Comparison of ENCODE assay signal across 15 cellular contexts in genomic region chr16:6600167-6600566, GRCh38.
DNase-seq lines count a peak whose midpoint lies in the region; ATAC-seq and TF ChIP-seq lines count a peak whose summit lies in the region.
"Had no signal": no experiment of that assay in that cellular context is flagged by ENCODE, and none has a peak within 500 bp of the region (broad histone marks: within the 10 kb centered on the region; RNA-seq: fewer than 3 reads in every experiment).

No MANE protein-coding gene starts in this region.

- no peak for TF ChIP-seq POLR2A in gastroesophageal sphincter (IDR thresholded peaks at IDR 0.05)

- H3K9me3 ChIP-seq in SK-N-SH (no peaks in the 10 kb centered on the region), neural cell (ENCODE audit: low read length) (no peaks in the 10 kb centered on the region), gastroesophageal sphincter (no peaks in the 10 kb centered on the region)
- H3K9me3 ChIP-seq: BLaER1 treated with 17β-estradiol and CSF1 and Interleukin-3, amounts not matched to agents 10 nM and 100 nM had no signal

- no peak overlapping the region for H3K4me3 ChIP-seq in SK-N-SH (ENCODE audit: low read depth in 2 of 2, low read length in 1 of 2)
- H3K4me3 ChIP-seq in neural cell (ENCODE audit: low read length), result peak overlapping the region; percentile 44
- no peak overlapping the region for H3K4me3 ChIP-seq in gastroesophageal sphincter
- H3K4me3 ChIP-seq: BLaER1 treated with 17β-estradiol and CSF1 and Interleukin-3, amounts not matched to agents 10 nM and 100 nM had no signal

- H2AFZ ChIP-seq in SK-N-SH (ENCODE audit: low read depth), result no peak overlapping the region
- no peak overlapping the region for H2AFZ ChIP-seq in neural cell (ENCODE audit: low read depth, low read length)

- H3K4me1 ChIP-seq in SK-N-SH (ENCODE audit: control insufficient read depth in 1 of 2, insufficient read depth in 2 of 2, low read depth in 1 of 2, low read length in 1 of 2) (no peaks in the 10 kb centered on the region; a peak in 1 of 4 replicates), gastroesophageal sphincter (no peaks in the 10 kb centered on the region)

- POLR2A ChIA-PET in SK-N-SH (lab: Yijun Ruan, JAX), result no interaction called here

- CTCF ChIA-PET in SK-N-SH (lab: Yijun Ruan, JAX), result interaction anchor here (0.6 to 1.5 kb wide), 5 partner anchors 26 to 720 kb away, joined by 3 to 5 read pairs (median 3); no protein-coding TSS in a partner anchor

- no peak overlapping the region for H3K27ac ChIP-seq in SK-N-SH (ENCODE audit: low read depth in 2 of 2, low read length in 1 of 2)
- peak overlapping the region; percentile 69 for H3K27ac ChIP-seq in neural cell (ENCODE audit: low read length)
- no peak overlapping the region for H3K27ac ChIP-seq in gastroesophageal sphincter
- H3K27ac ChIP-seq: BLaER1 treated with 17β-estradiol and CSF1 and Interleukin-3, amounts not matched to agents 10 nM and 100 nM; HL-60 had no signal

- H3F3A ChIP-seq in SK-N-SH (replicated peaks; ENCODE audit: insufficient read depth) (no peaks in the 10 kb centered on the region), neural cell (ENCODE audit: insufficient read depth, low read length, poor library complexity, severe bottlenecking) (no peaks in the 10 kb centered on the region)

- H3K27me3 ChIP-seq in SK-N-SH (ENCODE audit: insufficient read depth) (no peaks in the 10 kb centered on the region), neural cell (ENCODE audit: insufficient read depth, low read depth, low read length) (no peaks in the 10 kb centered on the region), gastroesophageal sphincter (no peaks in the 10 kb centered on the region)
- H3K27me3 ChIP-seq: BLaER1 treated with 17β-estradiol and CSF1 and Interleukin-3, amounts not matched to agents 10 nM and 100 nM had no signal

- H4K20me1 ChIP-seq in SK-N-SH (ENCODE audit: insufficient read depth) (no peaks in the 10 kb centered on the region), neural cell (ENCODE audit: insufficient read depth) (no peaks in the 10 kb centered on the region)
- H4K20me1 ChIP-seq: BLaER1 treated with 17β-estradiol and CSF1 and Interleukin-3, amounts not matched to agents 10 nM and 100 nM had no signal

- H3K79me2 ChIP-seq in SK-N-SH (ENCODE audit: insufficient read depth), result no peaks in the 10 kb centered on the region
- H3K79me2 ChIP-seq in neural cell (replicated peaks; ENCODE audit: insufficient read depth, low read length), result no peaks in the 10 kb centered on the region

- H3K4me2 ChIP-seq in SK-N-SH (no peak overlapping the region), neural cell (ENCODE audit: low read length) (peak overlapping the region; percentile 52)
- H3K4me2 ChIP-seq: BLaER1 treated with 17β-estradiol and CSF1 and Interleukin-3, amounts not matched to agents 10 nM and 100 nM had no signal

- ATAC-seq in SK-N-SH treated with all-trans-retinoic acid at 6 μM for 48 hours (no peak), HG03097 (IDR thresholded peaks at IDR 0.05; ENCODE audit: low FRiP score, unreplicated experiment) (no peak), gastroesophageal sphincter (no peak)

- H3K36me3 ChIP-seq in SK-N-SH (replicated peaks in 1 of 2; ENCODE audit: control insufficient read depth in 1 of 2, insufficient read depth in 2 of 2, low read length in 1 of 2) (no peaks in the 10 kb centered on the region), neural cell (ENCODE audit: insufficient read depth, low read length) (no peaks in the 10 kb centered on the region), gastroesophageal sphincter (no peaks in the 10 kb centered on the region)
- H3K36me3 ChIP-seq: BLaER1 treated with 17β-estradiol and CSF1 and Interleukin-3, amounts not matched to agents 10 nM and 100 nM had no signal

- TF ChIP-seq RAD21 in SK-N-SH (IDR thresholded peaks at IDR 0.05; ENCODE audit: low read length) (no peak), neural cell (conservative IDR thresholded peaks at IDR 0.05) (no peak)

- TF ChIP-seq EP300 in SK-N-SH (IDR thresholded peaks at IDR 0.05; ENCODE audit: borderline replicate concordance in 1 of 2, low read depth in 1 of 2, low read length in 1 of 2), result no peak
- TF ChIP-seq EP300 in neural cell (conservative IDR thresholded peaks at IDR 0.05; ENCODE audit: poor library complexity, severe bottlenecking), result peak; percentile 62
- no peak for TF ChIP-seq EP300 in gastroesophageal sphincter (IDR thresholded peaks at IDR 0.05)

- H3K9me2 ChIP-seq in SK-N-SH, result no peaks in the 10 kb centered on the region
- H3K9me2 ChIP-seq in neural cell (ENCODE audit: insufficient read depth, low read length), result no peaks in the 10 kb centered on the region

- 2% methylated on average over 6 of the region's 6 CpGs for WGBS in SK-N-SH (ENCODE audit: low lambda C conversion rate)
- WGBS in gastroesophageal sphincter (ENCODE audit: low coverage in 1 of 2), 2 donors, result 8 to 10% methylated on average over 5 to 6 of the region's 6 CpGs

- H3K9ac ChIP-seq in SK-N-SH (no peak overlapping the region), neural cell (ENCODE audit: low read length) (peak overlapping the region; percentile 25)
- H3K9ac ChIP-seq: BLaER1 treated with 17β-estradiol and CSF1 and Interleukin-3, amounts not matched to agents 10 nM and 100 nM had no signal

- TF ChIP-seq CTCF in SK-N-SH (IDR thresholded peaks at IDR 0.05), result no peak
- no peak for TF ChIP-seq CTCF in neural cell (IDR thresholded peaks at IDR 0.05; ENCODE audit: poor library complexity, severe bottlenecking)
- no peak for TF ChIP-seq CTCF in gastroesophageal sphincter (IDR thresholded peaks at IDR 0.05)

- DNase-seq in SK-N-SH (peak; percentile 5), NCI-H2227 (lab: John Stamatoyannopoulos, UW; ENCODE audit: unreplicated experiment) (peak; percentile 92), SK-N-DZ (ENCODE audit: low spot score) (peak; percentile 70), NCI-H446 treated with DMSO at 0.1 percent for 48 hours (lab: John Stamatoyannopoulos, UW) (no peak)
- DNase-seq: ACHN; CD4-positive, CD25-positive, alpha-beta regulatory T cell; DMS53; GOT3; H9 had no signal

TF ChIP-seq in SK-N-SH, 30 proteins besides CTCF, POLR2A, EP300 and RAD21 (continues in another document):
- no peak for TF ChIP-seq RFX5 (IDR thresholded peaks at IDR 0.05; ENCODE audit: low read length)

TF ChIP-seq in SK-N-SH treated with all-trans-retinoic acid at 6 μM for 48 hours, 23 proteins besides CTCF, POLR2A, EP300 and RAD21 (continues in another document):
- no peak for TF ChIP-seq ZNF70 (CRISPR knock-in tag; IDR thresholded peaks at IDR 0.05)
- TF ChIP-seq, protein P1, sequence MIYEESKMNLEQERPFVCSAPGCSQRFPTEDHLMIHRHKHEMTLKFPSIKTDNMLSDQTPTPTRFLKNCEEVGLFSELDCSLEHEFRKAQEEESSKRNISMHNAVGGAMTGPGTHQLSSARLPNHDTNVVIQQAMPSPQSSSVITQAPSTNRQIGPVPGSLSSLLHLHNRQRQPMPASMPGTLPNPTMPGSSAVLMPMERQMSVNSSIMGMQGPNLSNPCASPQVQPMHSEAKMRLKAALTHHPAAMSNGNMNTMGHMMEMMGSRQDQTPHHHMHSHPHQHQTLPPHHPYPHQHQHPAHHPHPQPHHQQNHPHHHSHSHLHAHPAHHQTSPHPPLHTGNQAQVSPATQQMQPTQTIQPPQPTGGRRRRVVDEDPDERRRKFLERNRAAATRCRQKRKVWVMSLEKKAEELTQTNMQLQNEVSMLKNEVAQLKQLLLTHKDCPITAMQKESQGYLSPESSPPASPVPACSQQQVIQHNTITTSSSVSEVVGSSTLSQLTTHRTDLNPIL (CRISPR knock-in tag; IDR thresholded peaks at IDR 0.05; ENCODE audit: low read depth), result no peak
- no peak for TF ChIP-seq TCF4 (CRISPR knock-in tag; IDR thresholded peaks at IDR 0.05; ENCODE audit: borderline replicate concordance)
- TF ChIP-seq ESRRG (CRISPR knock-in tag; IDR thresholded peaks at IDR 0.05), result no peak
- TF ChIP-seq ZFP30 (CRISPR knock-in tag; IDR thresholded peaks at IDR 0.05), result no peak
- no peak for TF ChIP-seq OSR1 (CRISPR knock-in tag; IDR thresholded peaks at IDR 0.05)
- TF ChIP-seq CSDC2 (CRISPR knock-in tag; IDR thresholded peaks at IDR 0.05), result no peak
- no peak for TF ChIP-seq GLIS3 (CRISPR knock-in tag; IDR thresholded peaks at IDR 0.05)

TF ChIP-seq in neural cell, 6 proteins besides CTCF, POLR2A, EP300 and RAD21:
- no peak for TF ChIP-seq EZH2 (IDR thresholded peaks at IDR 0.05; ENCODE audit: borderline replicate concordance, insufficient read depth, low read length, poor library complexity, severe bottlenecking)
- TF ChIP-seq REST (IDR thresholded peaks at IDR 0.05; ENCODE audit: borderline replicate concordance), result peak; percentile 23
- peak; percentile 31 for TF ChIP-seq SMC3 (conservative IDR thresholded peaks at IDR 0.05; ENCODE audit: poor library complexity)
- no peak for TF ChIP-seq TAF1 (IDR thresholded peaks at IDR 0.05; ENCODE audit: low read depth)
- TF ChIP-seq MXI1 (conservative IDR thresholded peaks at IDR 0.05; ENCODE audit: poor library complexity, severe bottlenecking), result no peak
- peak; percentile 67 for TF ChIP-seq POLR2AphosphoS5 (IDR thresholded peaks at IDR 0.05)
